ENCODE assay signal across 1 cellular context in the genomic region with DNA sequence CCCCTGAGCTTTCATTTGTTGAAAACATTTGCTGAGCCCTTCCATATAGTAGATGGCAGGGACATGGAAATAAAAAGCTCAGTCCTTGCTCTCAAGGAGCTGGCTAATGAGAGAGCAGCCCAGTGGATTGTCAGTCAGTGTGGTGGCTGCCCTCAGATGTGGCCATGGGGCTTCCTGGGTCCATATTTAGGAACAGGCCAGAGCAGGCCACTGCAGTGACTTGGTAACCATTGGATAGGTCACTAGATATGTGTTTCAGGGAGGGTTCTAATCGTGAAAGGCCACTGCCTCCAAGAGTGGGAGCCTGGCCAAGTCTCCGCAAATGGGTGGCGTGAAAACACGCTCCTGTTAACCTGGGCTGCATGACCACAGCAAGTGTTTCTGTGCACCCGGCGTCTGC.
TF ChIP-seq lines count a peak whose summit lies in the region.

No MANE protein-coding gene starts in this region.

TF ChIP-seq in IMR-90, 13 proteins besides CTCF, POLR2A, EP300 and RAD21:
- TF ChIP-seq BHLHE40 (IDR thresholded peaks at IDR 0.05; ENCODE audit: low read depth, low read length) (no peak), SMC3 (IDR thresholded peaks at IDR 0.05; ENCODE audit: low read depth, low read length) (no peak), MAFK (IDR thresholded peaks at IDR 0.05; ENCODE audit: low read depth, low read length) (no peak), RCOR1 (IDR thresholded peaks at IDR 0.05; ENCODE audit: insufficient replicate concordance, low read length) (no peak), CEBPB (IDR thresholded peaks at IDR 0.05; ENCODE audit: low read depth, low read length) (no peak), NFE2L2 (IDR thresholded peaks at IDR 0.05; ENCODE audit: low read depth, low read length) (no peak), MAZ (IDR thresholded peaks at IDR 0.05; ENCODE audit: borderline replicate concordance, low read depth, low read length) (no peak), MXI1 (IDR thresholded peaks at IDR 0.05; ENCODE audit: borderline replicate concordance, low read depth, low read length) (no peak), RFX5 (IDR thresholded peaks at IDR 0.05; ENCODE audit: low read depth, low read length) (no peak)
